Comparison of ENCODE assay signal across 10 cellular contexts in the genomic region with DNA sequence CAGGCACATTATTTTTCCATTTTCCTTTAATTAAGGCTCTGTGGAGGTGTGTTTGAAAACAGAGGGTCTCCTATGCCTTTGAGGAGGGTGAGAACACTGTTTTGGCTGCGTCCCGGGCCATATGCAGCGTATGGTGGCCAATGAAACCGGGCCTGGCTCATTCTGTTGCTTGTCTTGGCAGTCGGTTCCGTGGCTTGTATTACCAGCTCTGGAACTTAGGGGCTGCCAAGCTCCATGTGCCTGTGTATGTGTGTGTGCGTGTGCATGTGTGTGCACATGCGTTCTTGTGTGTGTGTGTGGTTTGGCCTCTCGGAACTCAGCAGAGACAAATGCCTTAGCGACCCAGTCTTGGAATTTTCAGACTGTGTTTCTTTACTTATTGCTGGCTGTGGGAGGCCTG. TPM values are rescaled to one million over a fixed set of nuclear protein-coding genes. Genes with fewer than 3 reads are reported as not detected.
DNase-seq lines count a peak whose midpoint lies in the region; ATAC-seq and TF ChIP-seq lines count a peak whose summit lies in the region.
"Had no signal": no experiment of that assay in that cellular context is flagged by ENCODE, and none has a peak within 500 bp of the region (broad histone marks: within the 10 kb centered on the region; RNA-seq: fewer than 3 reads in every experiment).

No MANE protein-coding gene starts in this region.

- WGBS in sigmoid colon, 2 donors = 68 to 78% methylated on average over 10 of the region's 10 CpGs

- no peak for TF ChIP-seq EP300 in sigmoid colon (IDR thresholded peaks at IDR 0.05)

- ATAC-seq in left ventricle myocardium superior (peak; percentile 15), HG02798 (IDR thresholded peaks at IDR 0.05; ENCODE audit: poor library complexity, unreplicated experiment) (no peak), GM18502 (IDR thresholded peaks at IDR 0.05; ENCODE audit: poor library complexity, unreplicated experiment) (no peak)
- ATAC-seq in activated naive CD8-positive, alpha-beta T cell treated with anti-CD3 and anti-CD28 coated beads, Interleukin-2, amount 50 U/mL, for 24 hours = no peak

- no TSS peak for BruUV-seq in Calu3 (replicated peaks; lab: Mats Ljungman, UMichigan)

- H3K27me3 Mint-ChIP-seq in Calu3 (ENCODE audit: unreplicated experiment) = no peaks in the 10 kb centered on the region
- peaks cover 21% of the 10 kb centered on the region for H3K27me3 Mint-ChIP-seq in activated naive CD8-positive, alpha-beta T cell treated with anti-CD3 and anti-CD28 coated beads, Interleukin-2, amount 50 U/mL, for 24 hours

- no peak for TF ChIP-seq POLR2A in sigmoid colon (IDR thresholded peaks at IDR 0.05)

- no peak overlapping the region for H3K27ac Mint-ChIP-seq in Calu3 (ENCODE audit: unreplicated experiment)
- no peak overlapping the region for H3K27ac Mint-ChIP-seq in activated naive CD8-positive, alpha-beta T cell treated with anti-CD3 and anti-CD28 coated beads, Interleukin-2, amount 50 U/mL, for 24 hours

- no peak for TF ChIP-seq CTCF in Calu3 (IDR thresholded peaks at IDR 0.05; ENCODE audit: unreplicated experiment)
- TF ChIP-seq CTCF in ascending aorta (IDR thresholded peaks at IDR 0.05) = peak in 1 of 3 experiments; percentile 5
- TF ChIP-seq CTCF in sigmoid colon (IDR thresholded peaks at IDR 0.05) = no peak

- DNase-seq in Calu3 (no peak), ascending aorta (ENCODE audit: low spot score in 2 of 2) (no peak), left ventricle myocardium superior (peak; percentile 63), sigmoid colon (no peak), NCI-H2081 treated with DMSO at 0.1 percent for 48 hours (lab: John Stamatoyannopoulos, UW) (no peak)
- no peak for DNase-seq in activated naive CD8-positive, alpha-beta T cell treated with anti-CD3 and anti-CD28 coated beads, Interleukin-2, amount 50 U/mL, for 24 hours
- DNase-seq: DMS53, OCI-M1 had no signal

- H3K9me3 Mint-ChIP-seq in Calu3 (ENCODE audit: low read depth, unreplicated experiment) = no peaks in the 10 kb centered on the region
- no peaks in the 10 kb centered on the region for H3K9me3 Mint-ChIP-seq in activated naive CD8-positive, alpha-beta T cell treated with anti-CD3 and anti-CD28 coated beads, Interleukin-2, amount 50 U/mL, for 24 hours

- H3K9me3 ChIP-seq in ascending aorta (no peaks in the 10 kb centered on the region), sigmoid colon (no peaks in the 10 kb centered on the region)

- peaks cover 22% of the 10 kb centered on the region for H3K4me1 Mint-ChIP-seq in Calu3 (ENCODE audit: low read depth, unreplicated experiment)
- peaks cover 14% of the 10 kb centered on the region for H3K4me1 Mint-ChIP-seq in activated naive CD8-positive, alpha-beta T cell treated with anti-CD3 and anti-CD28 coated beads, Interleukin-2, amount 50 U/mL, for 24 hours

- H3K4me3 ChIP-seq in ascending aorta = peak overlapping the region; percentile 81 to 85
- peak overlapping the region; percentile 1 to 78 (median 76) for H3K4me3 ChIP-seq in sigmoid colon

- intact Hi-C loops in Calu3 (cut with micrococcal nuclease; ENCODE audit: unreplicated experiment) (no loop called here), ascending aorta (cut with DNase I) (loop anchor here (2.0 kb wide), 1 partner anchor 22 kb away; no protein-coding TSS in a partner anchor), left ventricle myocardium superior (cut with micrococcal nuclease) (no loop called here), sigmoid colon (cut with DNase I) (no loop called here)

- peaks cover 40% of the 10 kb centered on the region for H3K36me3 Mint-ChIP-seq in Calu3 (ENCODE audit: insufficient read depth, unreplicated experiment)
- no peaks in the 10 kb centered on the region for H3K36me3 Mint-ChIP-seq in activated naive CD8-positive, alpha-beta T cell treated with anti-CD3 and anti-CD28 coated beads, Interleukin-2, amount 50 U/mL, for 24 hours (ENCODE audit: low read depth)

- H3K27me3 ChIP-seq in ascending aorta (no peaks in the 10 kb centered on the region), sigmoid colon (no peaks in the 10 kb centered on the region)

- peak overlapping the region; percentile 39 to 84 for H3K27ac ChIP-seq in ascending aorta
- peak overlapping the region; percentile 85 to 93 (median 89) for H3K27ac ChIP-seq in sigmoid colon

- peaks cover 17 to 30% of the 10 kb centered on the region in 2 donors for H3K4me1 ChIP-seq in ascending aorta
- peaks cover 0 to 80% (median 68%) of the 10 kb centered on the region in 4 donors for H3K4me1 ChIP-seq in sigmoid colon

- H3K4me3 Mint-ChIP-seq in Calu3 (ENCODE audit: low read depth, unreplicated experiment) = peak overlapping the region; percentile 73
- H3K4me3 Mint-ChIP-seq in activated naive CD8-positive, alpha-beta T cell treated with anti-CD3 and anti-CD28 coated beads, Interleukin-2, amount 50 U/mL, for 24 hours = no peak overlapping the region

- CTCF ChIA-PET in Calu3 (lab: Charles Lee) = no interaction called here

- H3K36me3 ChIP-seq in ascending aorta (peaks cover 6 to 30% of the 10 kb centered on the region in 2 donors), sigmoid colon (peaks cover 0 to 28% (median 8%) of the 10 kb centered on the region in 4 donors)

RNA-seq across cellular contexts. Expression of a gene that starts 2.7 kb away (rescaled TPM):
- total RNA-seq in Calu3 (2022) (18.8 and 24.1 TPM in 2 replicates), ascending aorta (213 TPM), left ventricle myocardium superior (24.7 TPM), sigmoid colon (10 to 100 TPM; 54.9 to 90.0 (median 58.0) TPM)
- 10 to 100 TPM; 24.5 to 46.8 (median 32.8) TPM for polyA plus RNA-seq in sigmoid colon
